In genomic region chr17:42743595-42744282, GRCh38 we compare ENCODE assay signal across 9 cellular contexts. TPM values are rescaled to one million over a fixed set of nuclear protein-coding genes. Genes with fewer than 3 reads are reported as not detected.
DNase-seq lines count a peak whose midpoint lies in the region; ATAC-seq and TF ChIP-seq lines count a peak whose summit lies in the region.
"Had no signal": no experiment of that assay in that cellular context is flagged by ENCODE, and none has a peak within 500 bp of the region (broad histone marks: within the 10 kb centered on the region; RNA-seq: fewer than 3 reads in every experiment).

No MANE protein-coding gene starts in this region.

- H2AFZ ChIP-seq in mammary epithelial cell (ENCODE audit: low read depth, low read length): peak overlapping the region; percentile 95

- CTCF ChIA-PET in CD4-positive, alpha-beta T cell (lab: Charles Lee): interaction anchor here (1.0 to 1.8 kb wide), 2 partner anchors 20 to 34 kb away, joined by 3 to 6 read pairs; no protein-coding TSS in a partner anchor
- CTCF ChIA-PET in mammary epithelial cell (lab: Charles Lee; ENCODE audit: low non-redundant PET): no interaction called here

- no peaks in the 10 kb centered on the region for H3K9me3 ChIP-seq in CD4-positive, alpha-beta T cell (ENCODE audit: control insufficient read depth, low read length)
- H3K9me3 ChIP-seq in mammary epithelial cell (replicated peaks; ENCODE audit: insufficient read depth, low read length) (no peaks in the 10 kb centered on the region), mucosa of descending colon (no peaks in the 10 kb centered on the region)

- H3K36me3 ChIP-seq in mammary epithelial cell (ENCODE audit: insufficient read depth, low read length) (no peaks in the 10 kb centered on the region), mucosa of descending colon (ENCODE audit: low read depth) (no peaks in the 10 kb centered on the region)

- no peaks in the 10 kb centered on the region for H4K20me1 ChIP-seq in mammary epithelial cell (ENCODE audit: insufficient read depth, low read length)

- POLR2A ChIA-PET in CD4-positive, alpha-beta T cell (lab: Charles Lee): interaction anchor here (1.0 to 1.1 kb wide), 4 partner anchors 16 to 135 kb away, joined by 3 to 4 read pairs (median 3); no protein-coding TSS in a partner anchor

- H3K4me3 ChIP-seq in LNCaP clone FGC (ENCODE audit: low read depth, low read length) (peak overlapping the region; percentile 62), mammary epithelial cell (replicated peaks in 1 of 3; ENCODE audit: insufficient read depth in 1 of 3, low read depth in 2 of 3, low read length in 3 of 3) (peak overlapping the region; percentile 71 to 93 (median 77)), mucosa of descending colon (peak overlapping the region; percentile 54)

- peaks cover 6% of the 10 kb centered on the region for H3K36me3 Mint-ChIP-seq in CD4-positive, alpha-beta T cell (ENCODE audit: low read depth)

- in situ Hi-C loops in mammary epithelial cell (cut with MboI; ENCODE audit: low sequenced_read_pairs in 2 of 2): no loop called here

- H3K4me1 ChIP-seq in mammary epithelial cell (ENCODE audit: insufficient read depth, low read length) (peaks cover 13% of the 10 kb centered on the region), mucosa of descending colon (ENCODE audit: low read depth) (peaks cover 10% of the 10 kb centered on the region)

- H3K27ac ChIP-seq in CD4-positive, alpha-beta T cell (ENCODE audit: low read depth, low read length): peak overlapping the region; percentile 77
- peak overlapping the region; percentile 60 for H3K27ac ChIP-seq in mammary epithelial cell (ENCODE audit: insufficient read depth, low read depth, low read length)

- DNase-seq in CD4-positive, alpha-beta T cell: no peak
- DNase-seq in LNCaP clone FGC (ENCODE audit: low read depth) (no peak), mammary epithelial cell (no peak), mucosa of descending colon (no peak), dedifferentiated amniotic fluid mesenchymal stem cell (ENCODE audit: extremely low spot score) (no peak), KG1 (lab: John Stamatoyannopoulos, UW) (no peak)
- DNase-seq in stimulated activated CD4-positive, alpha-beta T cell treated with anti-CD3 and anti-CD28 coated beads, Interleukin-2, amount 100 ng/mL, for 24 hours: no peak

- dilution Hi-C loops in mammary epithelial cell (cut with HindIII; ENCODE audit: low sequenced_read_pairs): no loop called here

- intact Hi-C loops in CD4-positive, alpha-beta T cell (cut with DNase I, micrococcal nuclease): loop anchor here in 1 of 2 experiments (2.0 to 5.0 kb wide), 2 partner anchors 29 to 61 kb away; partner anchors contain the start of genes CCR10, CNTNAP1 and VPS25
- intact Hi-C loops in mammary epithelial cell (cut with micrococcal nuclease): loop anchor here (1.0 kb wide), 2 partner anchors 20 to 81 kb away; partner anchors contain the start of gene BECN1
- intact Hi-C loops in mucosa of descending colon (cut with DNase I, micrococcal nuclease): no loop called here

- no peak for TF ChIP-seq CTCF in CD4-positive, alpha-beta T cell (IDR thresholded peaks at IDR 0.05)
- TF ChIP-seq CTCF in LNCaP clone FGC (IDR thresholded peaks at IDR 0.05; ENCODE audit: control insufficient read depth, extremely low read depth, insufficient read depth): no peak
- peak in 1 of 2 donors; percentile 40 for TF ChIP-seq CTCF in mammary epithelial cell (conservative IDR thresholded peaks at IDR 0.05 in 1 of 2, IDR thresholded peaks at IDR 0.05 in 1 of 2; ENCODE audit: extremely low read depth in 1 of 2, insufficient read depth in 1 of 2, low read depth in 1 of 2, low read length in 2 of 2)
- no peak for TF ChIP-seq CTCF in mucosa of descending colon (IDR thresholded peaks at IDR 0.05)

- H3K27ac Mint-ChIP-seq in CD4-positive, alpha-beta T cell: peak overlapping the region; percentile 91

- no peak for ATAC-seq in CD4-positive, alpha-beta T cell (ENCODE audit: poor library complexity)
- ATAC-seq in mucosa of descending colon (no peak), GM18861 (IDR thresholded peaks at IDR 0.05; ENCODE audit: unreplicated experiment) (no peak)

- BruUV-seq in mammary epithelial cell (replicated peaks; lab: Mats Ljungman, UMichigan): no TSS peak

- H3K79me2 ChIP-seq in mammary epithelial cell (ENCODE audit: insufficient read depth, low read length): peaks cover 19% of the 10 kb centered on the region

- WGBS in mammary epithelial cell (ENCODE audit: low coverage, missing lambda C conversion rate): 39% methylated on average over 10 of the region's 10 CpGs

- no peaks in the 10 kb centered on the region for H3K9me3 Mint-ChIP-seq in CD4-positive, alpha-beta T cell

- H3K27me3 ChIP-seq in CD4-positive, alpha-beta T cell (ENCODE audit: control insufficient read depth, insufficient read depth, low read length): no peaks in the 10 kb centered on the region
- H3K27me3 ChIP-seq in mammary epithelial cell (ENCODE audit: insufficient read depth, low read length): no peaks in the 10 kb centered on the region

- no peaks in the 10 kb centered on the region for H3K27me3 Mint-ChIP-seq in CD4-positive, alpha-beta T cell

- H3K9ac ChIP-seq in mammary epithelial cell (ENCODE audit: insufficient read depth, low read length): peak overlapping the region; percentile 77

- peak overlapping the region; percentile 96 for H3K4me3 Mint-ChIP-seq in CD4-positive, alpha-beta T cell

- H3K4me1 Mint-ChIP-seq in CD4-positive, alpha-beta T cell (ENCODE audit: low read depth): peaks cover 26% of the 10 kb centered on the region

- H3K4me2 ChIP-seq in mammary epithelial cell (ENCODE audit: insufficient read depth, low read depth, low read length): peak overlapping the region; percentile 98

RNA-seq across cellular contexts. Expression of gene EZH1, which starts 1.1 kb away (rescaled TPM):
- 10 to 100 TPM; 73.3 to 76.1 TPM for total RNA-seq in CD4-positive, alpha-beta T cell
- total RNA-seq in mammary epithelial cell: 10 to 100 TPM; 17.8 to 21.3 TPM
- 11.2 TPM for polyA plus RNA-seq in mammary epithelial cell
- polyA minus RNA-seq in mammary epithelial cell: 1.2 TPM
- 10 to 100 TPM; 23.8 to 53.7 (median 31.7) TPM for total RNA-seq in mucosa of descending colon

RNA-seq across cellular contexts. Expression of gene RAMP2, which starts 17.3 kb away (rescaled TPM):
- not detected for total RNA-seq in CD4-positive, alpha-beta T cell
- total RNA-seq in mammary epithelial cell (not detected), mucosa of descending colon (10 to 100 TPM in 2 of 3 donors, 1 to 10 TPM in 1; 5.7 to 17.2 (median 10.3) TPM)
- polyA plus RNA-seq in mammary epithelial cell: 0.08 TPM
- polyA minus RNA-seq in mammary epithelial cell: not detected

RNA-seq across cellular contexts. Expression of gene VPS25, which starts 29.5 kb away (rescaled TPM):
- total RNA-seq in CD4-positive, alpha-beta T cell: 10 to 100 TPM; 40.6 to 45.7 TPM
- total RNA-seq in mammary epithelial cell (10 to 100 TPM; 58.0 to 83.6 TPM), mucosa of descending colon (10 to 100 TPM; 45.6 to 85.6 (median 83.3) TPM)
- 134 TPM for polyA plus RNA-seq in mammary epithelial cell
- 98.6 TPM for polyA minus RNA-seq in mammary epithelial cell

RNA-seq across cellular contexts. Expression of gene WNK4, which starts 36.7 kb away (rescaled TPM):
- under 1 TPM; 0.42 to 0.74 TPM for total RNA-seq in CD4-positive, alpha-beta T cell
- total RNA-seq in mammary epithelial cell (under 1 TPM in 1 of 2 donors, not detected in 1; 0.75 TPM), mucosa of descending colon (10 to 100 TPM; 17.5 to 55.8 (median 32.4) TPM)
- 0.11 TPM for polyA plus RNA-seq in mammary epithelial cell
- polyA minus RNA-seq in mammary epithelial cell: not detected
- total RNA-seq: LHCN-M2 had no signal

RNA-seq across cellular contexts. Expression of gene COA3, which starts 54.8 kb away (rescaled TPM):
- total RNA-seq in CD4-positive, alpha-beta T cell: 1 to 10 TPM; 4.0 to 4.5 TPM
- total RNA-seq in mammary epithelial cell: 10 to 100 TPM; 31.5 to 49.1 TPM
- 96.7 TPM for polyA plus RNA-seq in mammary epithelial cell
- 107 TPM for polyA minus RNA-seq in mammary epithelial cell
- 100 to 1,000 TPM in 2 of 3 donors, 10 to 100 TPM in 1; 92.7 to 151 (median 148) TPM for total RNA-seq in mucosa of descending colon

Comparison
In these comparisons a context has a peak if more than half of its experiments do, and no peak if none do; other contexts are left out.
1. RNA of gene RAMP2, which starts 17.3 kb away (total RNA-seq): 5.7 to 17.2 TPM in mucosa of descending colon; not detected in mammary epithelial cell and not detected in CD4-positive, alpha-beta T cell; every median in the first group is over 4 times any median in the second.
2. Peak in every context shown above with its lines, with median percentiles within 50 percentile points of each other: H3K4me3 ChIP-seq.